ENCODE assay signal across 8 cellular contexts in the genomic region with DNA sequence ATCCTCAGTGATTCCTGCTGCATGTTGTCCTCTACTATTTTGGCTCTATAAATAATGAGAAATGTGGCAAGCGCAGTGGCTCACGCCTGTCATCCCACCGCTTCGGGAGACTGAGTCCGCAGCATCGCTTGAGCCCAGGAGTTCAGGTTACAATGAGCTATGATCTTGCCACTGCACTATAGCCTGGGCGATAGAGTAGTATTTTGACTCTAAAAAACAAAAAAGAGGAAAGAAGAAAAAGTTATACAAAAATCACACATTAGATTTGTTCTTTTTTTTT. TPM values are rescaled to one million over a fixed set of nuclear protein-coding genes. Genes with fewer than 3 reads are reported as not detected.
DNase-seq lines count a peak whose midpoint lies in the region; ATAC-seq, FAIRE-seq and TF ChIP-seq lines count a peak whose summit lies in the region.

No MANE protein-coding gene starts in this region.

- peak overlapping the region; percentile 61 for H3K27ac ChIP-seq in HepG2 (ENCODE audit: extremely low read length, insufficient read depth, low read length)
- peak overlapping the region; percentile 16 to 31 for H3K27ac ChIP-seq in testis

- H3K9me3 ChIP-seq in adipocyte (ENCODE audit: control insufficient read depth, low read length) (no peaks in the 10 kb centered on the region), HepG2 (ENCODE audit: low read length) (peaks cover 9% of the 10 kb centered on the region), testis (no peaks in the 10 kb centered on the region)

- H3K4me1 ChIP-seq in adipocyte (ENCODE audit: control insufficient read depth, insufficient read depth, low read length) = peaks cover 21% of the 10 kb centered on the region
- H3K4me1 ChIP-seq in HepG2 (ENCODE audit: insufficient read depth, low read length) = peaks cover 78% of the 10 kb centered on the region
- H3K4me1 ChIP-seq in testis = peaks cover 9% of the 10 kb centered on the region

- no peak for TF ChIP-seq EP300 in HepG2 (IDR thresholded peaks at IDR 0.05; ENCODE audit: low read depth in 2 of 2, low read length in 2 of 2)
- no peak for TF ChIP-seq EP300 in HepG2 (CRISPR knock-in tag; IDR thresholded peaks at IDR 0.05; ENCODE audit: borderline replicate concordance)

- H3K27me3 Mint-ChIP-seq in activated CD4-positive, alpha-beta T cell treated with anti-CD3 and anti-CD28 coated beads, Interleukin-2, amount 10 ng/mL, durations not matched to agents 24 days and 14 days = no peaks in the 10 kb centered on the region

- 96% methylated on average over 7 of the region's 7 CpGs for WGBS in HepG2 (ENCODE audit: low lambda C conversion rate)
- 63 to 69% methylated on average over 7 of the region's 7 CpGs for WGBS in testis, 2 donors

- peak overlapping the region; percentile 97 for H3K27ac Mint-ChIP-seq in activated CD4-positive, alpha-beta T cell treated with anti-CD3 and anti-CD28 coated beads, Interleukin-2, amount 10 ng/mL, durations not matched to agents 24 days and 14 days

- DNase-seq in activated CD4-positive, alpha-beta T cell treated with anti-CD3 and anti-CD28 coated beads, Interleukin-2, amount 10 ng/mL, durations not matched to agents 24 days and 14 days = no peak
- DNase-seq in activated CD4-positive, alpha-beta T cell treated with anti-CD3 and anti-CD28 coated beads for 1 hour = no peak
- no peak for DNase-seq in adipocyte (ENCODE audit: low read depth)
- no peak for DNase-seq in HepG2 (ENCODE audit: low spot score)
- no peak for DNase-seq in testis
- no peak for DNase-seq in NCI-H2107 treated with DMSO at 0.1 percent for 48 hours (lab: John Stamatoyannopoulos, UW; ENCODE audit: unreplicated experiment)
- DNase-seq in NK-92 (lab: John Stamatoyannopoulos, UW; ENCODE audit: unreplicated experiment) = no peak

- no peak overlapping the region for H3K4me2 ChIP-seq in HepG2 (ENCODE audit: low read depth, low read length)

- ATAC-seq in HepG2 (no peak), HG02798 (IDR thresholded peaks at IDR 0.05; ENCODE audit: poor library complexity, unreplicated experiment) (no peak)

- peak overlapping the region; percentile 100 for H3K4me3 Mint-ChIP-seq in activated CD4-positive, alpha-beta T cell treated with anti-CD3 and anti-CD28 coated beads, Interleukin-2, amount 10 ng/mL, durations not matched to agents 24 days and 14 days

- TSS peak; percentile 89 for BruUV-seq in HepG2 (replicated peaks; lab: Mats Ljungman, UMichigan)

- no peak overlapping the region for H2AFZ ChIP-seq in HepG2 (ENCODE audit: low read length)

- H4K20me1 ChIP-seq in HepG2 (ENCODE audit: insufficient read depth, low read length) = no peaks in the 10 kb centered on the region

- peaks cover 36% of the 10 kb centered on the region for H3K79me2 ChIP-seq in HepG2 (ENCODE audit: insufficient read depth, low read length)

- POLR2A ChIA-PET in HepG2 (lab: Yijun Ruan, JAX) = interaction anchor here (0.8 to 2.1 kb wide), 3 partner anchors 9 to 90 kb away, joined by 3 to 17 read pairs (median 4); no protein-coding TSS in a partner anchor

- TF ChIP-seq RAD21 in HepG2 (CRISPR knock-in tag; IDR thresholded peaks at IDR 0.05) = no peak

- H3K9ac ChIP-seq in adipocyte (ENCODE audit: low read length) (peak overlapping the region; percentile 87), HepG2 (ENCODE audit: insufficient read depth, low read depth, low read length) (no peak overlapping the region)

- no peaks in the 10 kb centered on the region for H3K9me3 Mint-ChIP-seq in activated CD4-positive, alpha-beta T cell treated with anti-CD3 and anti-CD28 coated beads, Interleukin-2, amount 10 ng/mL, durations not matched to agents 24 days and 14 days

- intact Hi-C loops in activated CD4-positive, alpha-beta T cell treated with anti-CD3 and anti-CD28 coated beads, Interleukin-2, amount 10 ng/mL, durations not matched to agents 24 days and 14 days (cut with micrococcal nuclease) = loop anchor here (1.0 to 10.0 kb wide), 7 partner anchors 20 to 562 kb away; a partner anchor contains a TSS
- intact Hi-C loops in HepG2 (cut with micrococcal nuclease; ENCODE audit: unreplicated experiment) = no loop called here
- intact Hi-C loops in testis (cut with DNase I; ENCODE audit: low total_unique reads) = no loop called here

- in situ Hi-C loops in HepG2 (cut with HindIII; ENCODE audit: extremely low pct_ligation_motif_present, low pct_unique_long_range_greater_than_20kb) = no loop called here

- TF ChIP-seq CTCF in HepG2 (CRISPR knock-in tag; IDR thresholded peaks at IDR 0.05) = no peak
- no peak for TF ChIP-seq CTCF in testis (IDR thresholded peaks at IDR 0.05)

- H3K4me1 Mint-ChIP-seq in activated CD4-positive, alpha-beta T cell treated with anti-CD3 and anti-CD28 coated beads, Interleukin-2, amount 10 ng/mL, durations not matched to agents 24 days and 14 days = peaks cover 46% of the 10 kb centered on the region

- H3K4me3 ChIP-seq in adipocyte (ENCODE audit: low read length) (peak overlapping the region; percentile 95), HepG2 (replicated peaks in 1 of 3; ENCODE audit: insufficient read depth in 1 of 3, low read depth in 2 of 3, low read length in 3 of 3) (no peak overlapping the region), testis (peak overlapping the region; percentile 79 to 88)

- FAIRE-seq in HepG2 (lab: Jason Lieb, UNC) = peak; percentile 30

- H3K27me3 ChIP-seq in adipocyte (replicated peaks; ENCODE audit: control insufficient read depth, insufficient read depth, low read length) (no peaks in the 10 kb centered on the region), HepG2 (ENCODE audit: control insufficient read depth in 1 of 2, insufficient read depth in 2 of 2, low read length in 2 of 2) (no peaks in the 10 kb centered on the region; a peak in 2 of 5 replicates), testis (no peaks in the 10 kb centered on the region)

- CTCF ChIA-PET in HepG2 (lab: Yijun Ruan, JAX; ENCODE audit: low intra/inter-chr PET ratio, low total read pairs) = interaction anchor here (0.7 kb wide), 1 partner anchor 20 kb away, joined by 3 read pairs; a partner anchor contains a TSS

- H3K36me3 Mint-ChIP-seq in activated CD4-positive, alpha-beta T cell treated with anti-CD3 and anti-CD28 coated beads, Interleukin-2, amount 10 ng/mL, durations not matched to agents 24 days and 14 days (ENCODE audit: low read depth) = peaks cover 36% of the 10 kb centered on the region

- no peak for TF ChIP-seq POLR2A in HepG2 (IDR thresholded peaks at IDR 0.05; ENCODE audit: insufficient read depth in 1 of 2, low read depth in 2 of 2, low read length in 2 of 2)
- TF ChIP-seq POLR2A in testis (IDR thresholded peaks at IDR 0.05) = no peak

- peaks cover 7% of the 10 kb centered on the region for H3K36me3 ChIP-seq in adipocyte (ENCODE audit: control insufficient read depth, insufficient read depth, low read length, severe bottlenecking)
- H3K36me3 ChIP-seq in HepG2 (replicated peaks in 1 of 2; ENCODE audit: control insufficient read depth in 1 of 2, insufficient read depth in 2 of 2, low read length in 2 of 2) = peaks cover 0 to 4% of the 10 kb centered on the region in 2 experiments; a peak in 2 of 5 replicates
- no peaks in the 10 kb centered on the region for H3K36me3 ChIP-seq in testis (ENCODE audit: low read depth, missing control alignments)

RNA-seq across cellular contexts. Expression of a gene that starts 0.8 kb away (rescaled TPM):
- total RNA-seq in activated CD4-positive, alpha-beta T cell treated with anti-CD3 and anti-CD28 coated beads, Interleukin-2, amount 10 ng/mL, durations not matched to agents 24 days and 14 days = 61.0 and 67.9 TPM in 2 replicates
- total RNA-seq in HepG2 (2016; rRNA removed; fragmentation: Illumina TruSeq; extraction: Trizol) (10.7 and 12.4 TPM in 2 replicates), testis (10 to 100 TPM; 32.8 to 34.2 TPM)
- total RNA-seq in HepG2 (2016; cell fraction: cytosol; rRNA removed; fragmentation: Illumina TruSeq; extraction: Trizol; ENCODE audit: low read depth) = 2.6 and 3.8 TPM in 2 replicates
- total RNA-seq in HepG2 (2016; cell fraction: insoluble cytoplasmic fraction; rRNA removed; fragmentation: Illumina TruSeq; extraction: Trizol) = 11.2 and 11.8 TPM in 2 replicates
- 11.4 and 14.2 TPM in 2 replicates for total RNA-seq in HepG2 (2016; cell fraction: membrane; rRNA removed; fragmentation: Illumina TruSeq; extraction: Trizol)
- 8.0 and 11.8 TPM in 2 replicates for total RNA-seq in HepG2 (2016; cell fraction: nucleus; rRNA removed; fragmentation: Illumina TruSeq; extraction: Trizol)
- polyA plus RNA-seq in HepG2 (2011; rRNA removed) (13.4 and 14.3 TPM in 2 replicates), testis (ENCODE audit: insufficient read depth, low read depth, low replicate concordance) (32.4 TPM)
- polyA plus RNA-seq in HepG2 (2011; cell fraction: cytosol; rRNA removed) = 9.3 and 10.2 TPM in 2 replicates
- polyA plus RNA-seq in HepG2 (2011; cell fraction: nucleus; rRNA removed) = 16.0 and 19.8 TPM in 2 replicates
- polyA plus RNA-seq in HepG2 (2012) = 13.1 and 13.9 TPM in 2 replicates
- polyA plus RNA-seq in HepG2 (2016; cell fraction: cytosol; fragmentation: Illumina TruSeq; extraction: Trizol; ENCODE audit: low read depth) = 2.3 TPM in 2 replicates
- polyA plus RNA-seq in HepG2 (2016; cell fraction: insoluble cytoplasmic fraction; fragmentation: Illumina TruSeq; extraction: Trizol; ENCODE audit: low read depth) = 14.4 and 18.0 TPM in 2 replicates
- polyA plus RNA-seq in HepG2 (2016; cell fraction: membrane; fragmentation: Illumina TruSeq; extraction: Trizol; ENCODE audit: low read depth) = 11.1 and 12.7 TPM in 2 replicates
- polyA plus RNA-seq in HepG2 (2016; cell fraction: nucleus; fragmentation: Illumina TruSeq; extraction: Trizol; ENCODE audit: insufficient read depth, low read depth) = 18.3 and 20.7 TPM in 2 replicates
- polyA minus RNA-seq in HepG2 (2011; rRNA and poly(A)+ RNA removed; ENCODE audit: low replicate concordance) = 12.6 and 66.8 TPM in 2 replicates
- polyA minus RNA-seq in HepG2 (2011; cell fraction: cytosol; rRNA and poly(A)+ RNA removed) = 4.2 and 6.0 TPM in 2 replicates
- polyA minus RNA-seq in HepG2 (2011; cell fraction: nucleus; rRNA and poly(A)+ RNA removed) = 5.8 and 9.9 TPM in 2 replicates

RNA-seq across cellular contexts. Expression of a gene that starts 19.7 kb away (rescaled TPM):
- 107 and 113 TPM in 2 replicates for total RNA-seq in activated CD4-positive, alpha-beta T cell treated with anti-CD3 and anti-CD28 coated beads, Interleukin-2, amount 10 ng/mL, durations not matched to agents 24 days and 14 days
- total RNA-seq in HepG2 (2016; rRNA removed; fragmentation: Illumina TruSeq; extraction: Trizol) (89.0 and 94.7 TPM in 2 replicates), testis (10 to 100 TPM; 38.1 to 47.0 TPM)
- total RNA-seq in HepG2 (2016; cell fraction: cytosol; rRNA removed; fragmentation: Illumina TruSeq; extraction: Trizol; ENCODE audit: low read depth) = 17.5 TPM in 2 replicates
- total RNA-seq in HepG2 (2016; cell fraction: insoluble cytoplasmic fraction; rRNA removed; fragmentation: Illumina TruSeq; extraction: Trizol) = 82.4 and 93.0 TPM in 2 replicates
- total RNA-seq in HepG2 (2016; cell fraction: membrane; rRNA removed; fragmentation: Illumina TruSeq; extraction: Trizol) = 27.4 and 27.7 TPM in 2 replicates
- total RNA-seq in HepG2 (2016; cell fraction: nucleus; rRNA removed; fragmentation: Illumina TruSeq; extraction: Trizol) = 33.3 and 36.6 TPM in 2 replicates
- polyA plus RNA-seq in HepG2 (2011; rRNA removed) (68.4 and 72.5 TPM in 2 replicates), testis (ENCODE audit: insufficient read depth, low read depth, low replicate concordance) (32.3 TPM)
- 86.5 and 119 TPM in 2 replicates for polyA plus RNA-seq in HepG2 (2011; cell fraction: cytosol; rRNA removed)
- polyA plus RNA-seq in HepG2 (2011; cell fraction: nucleus; rRNA removed) = 48.8 and 52.9 TPM in 2 replicates
- 33.5 and 43.4 TPM in 2 replicates for polyA plus RNA-seq in HepG2 (2012)
- 18.9 and 20.7 TPM in 2 replicates for polyA plus RNA-seq in HepG2 (2016; cell fraction: cytosol; fragmentation: Illumina TruSeq; extraction: Trizol; ENCODE audit: low read depth)
- polyA plus RNA-seq in HepG2 (2016; cell fraction: insoluble cytoplasmic fraction; fragmentation: Illumina TruSeq; extraction: Trizol; ENCODE audit: low read depth) = 86.3 and 93.3 TPM in 2 replicates
- polyA plus RNA-seq in HepG2 (2016; cell fraction: membrane; fragmentation: Illumina TruSeq; extraction: Trizol; ENCODE audit: low read depth) = 23.3 and 27.3 TPM in 2 replicates
- polyA plus RNA-seq in HepG2 (2016; cell fraction: nucleus; fragmentation: Illumina TruSeq; extraction: Trizol; ENCODE audit: insufficient read depth, low read depth) = 65.7 and 78.3 TPM in 2 replicates
- polyA minus RNA-seq in HepG2 (2011; rRNA and poly(A)+ RNA removed; ENCODE audit: low replicate concordance) = 42.8 and 60.1 TPM in 2 replicates
- polyA minus RNA-seq in HepG2 (2011; cell fraction: cytosol; rRNA and poly(A)+ RNA removed) = 14.4 and 17.2 TPM in 2 replicates
- polyA minus RNA-seq in HepG2 (2011; cell fraction: nucleus; rRNA and poly(A)+ RNA removed) = 15.6 and 15.8 TPM in 2 replicates

RNA-seq across cellular contexts. Expression of a gene that starts 39.8 kb away (rescaled TPM):
- total RNA-seq in activated CD4-positive, alpha-beta T cell treated with anti-CD3 and anti-CD28 coated beads, Interleukin-2, amount 10 ng/mL, durations not matched to agents 24 days and 14 days = 12.1 and 12.7 TPM in 2 replicates
- total RNA-seq in HepG2 (2016; rRNA removed; fragmentation: Illumina TruSeq; extraction: Trizol) (0.09 TPM in 1 of 2 replicates, not detected in the other), testis (1 to 10 TPM; 4.8 to 8.0 TPM)
- not detected in 2 replicates for total RNA-seq in HepG2 (2016; cell fraction: cytosol; rRNA removed; fragmentation: Illumina TruSeq; extraction: Trizol; ENCODE audit: low read depth)
- 0.15 TPM in 1 of 2 replicates, not detected in the other for total RNA-seq in HepG2 (2016; cell fraction: insoluble cytoplasmic fraction; rRNA removed; fragmentation: Illumina TruSeq; extraction: Trizol)
- not detected in 2 replicates for total RNA-seq in HepG2 (2016; cell fraction: membrane; rRNA removed; fragmentation: Illumina TruSeq; extraction: Trizol)
- total RNA-seq in HepG2 (2016; cell fraction: nucleus; rRNA removed; fragmentation: Illumina TruSeq; extraction: Trizol) = 0.13 TPM in 1 of 2 replicates, not detected in the other
- polyA plus RNA-seq in HepG2 (2011; rRNA removed) (0.14 and 0.20 TPM in 2 replicates), testis (ENCODE audit: insufficient read depth, low read depth, low replicate concordance) (7.7 TPM)
- polyA plus RNA-seq in HepG2 (2011; cell fraction: cytosol; rRNA removed) = 0.08 and 0.09 TPM in 2 replicates
- polyA plus RNA-seq in HepG2 (2011; cell fraction: nucleus; rRNA removed) = 0.21 and 0.61 TPM in 2 replicates
- 0.19 and 0.21 TPM in 2 replicates for polyA plus RNA-seq in HepG2 (2012)
- not detected in 2 replicates for polyA plus RNA-seq in HepG2 (2016; cell fraction: cytosol; fragmentation: Illumina TruSeq; extraction: Trizol; ENCODE audit: low read depth)
- 0.45 TPM in 1 of 2 replicates, not detected in the other for polyA plus RNA-seq in HepG2 (2016; cell fraction: insoluble cytoplasmic fraction; fragmentation: Illumina TruSeq; extraction: Trizol; ENCODE audit: low read depth)
- polyA plus RNA-seq in HepG2 (2016; cell fraction: membrane; fragmentation: Illumina TruSeq; extraction: Trizol; ENCODE audit: low read depth) = not detected in 2 replicates
- polyA plus RNA-seq in HepG2 (2016; cell fraction: nucleus; fragmentation: Illumina TruSeq; extraction: Trizol; ENCODE audit: insufficient read depth, low read depth) = 0.15 TPM in 1 of 2 replicates, not detected in the other
- polyA minus RNA-seq in HepG2 (2011; rRNA and poly(A)+ RNA removed; ENCODE audit: low replicate concordance) = 0.88 and 18.6 TPM in 2 replicates
- polyA minus RNA-seq in HepG2 (2011; cell fraction: cytosol; rRNA and poly(A)+ RNA removed) = not detected in 2 replicates
- polyA minus RNA-seq in HepG2 (2011; cell fraction: nucleus; rRNA and poly(A)+ RNA removed) = 0.39 TPM in 1 of 2 replicates, not detected in the other

RNA-seq across cellular contexts. Expression of a gene that starts 48.8 kb away (rescaled TPM):
- total RNA-seq in activated CD4-positive, alpha-beta T cell treated with anti-CD3 and anti-CD28 coated beads, Interleukin-2, amount 10 ng/mL, durations not matched to agents 24 days and 14 days = 1.9 and 2.3 TPM in 2 replicates
- 0.62 TPM in 1 of 2 replicates, not detected in the other for total RNA-seq in HepG2 (2016; rRNA removed; fragmentation: Illumina TruSeq; extraction: Trizol)
- not detected in 2 replicates for total RNA-seq in HepG2 (2016; cell fraction: cytosol; rRNA removed; fragmentation: Illumina TruSeq; extraction: Trizol; ENCODE audit: low read depth)
- 0.32 TPM in 1 of 2 replicates, not detected in the other for total RNA-seq in HepG2 (2016; cell fraction: insoluble cytoplasmic fraction; rRNA removed; fragmentation: Illumina TruSeq; extraction: Trizol)
- total RNA-seq in HepG2 (2016; cell fraction: membrane; rRNA removed; fragmentation: Illumina TruSeq; extraction: Trizol) = not detected in 2 replicates
- 1.1 and 1.5 TPM in 2 replicates for total RNA-seq in HepG2 (2016; cell fraction: nucleus; rRNA removed; fragmentation: Illumina TruSeq; extraction: Trizol)
- polyA plus RNA-seq in HepG2 (2011; rRNA removed) = 1.4 and 1.6 TPM in 2 replicates
- 0.29 and 0.40 TPM in 2 replicates for polyA plus RNA-seq in HepG2 (2011; cell fraction: cytosol; rRNA removed)
- polyA plus RNA-seq in HepG2 (2011; cell fraction: nucleus; rRNA removed) = 9.8 and 12.1 TPM in 2 replicates
- 1.3 TPM in 2 replicates for polyA plus RNA-seq in HepG2 (2012)
- not detected in 2 replicates for polyA plus RNA-seq in HepG2 (2016; cell fraction: cytosol; fragmentation: Illumina TruSeq; extraction: Trizol; ENCODE audit: low read depth)
- polyA plus RNA-seq in HepG2 (2016; cell fraction: insoluble cytoplasmic fraction; fragmentation: Illumina TruSeq; extraction: Trizol; ENCODE audit: low read depth) = 0.29 TPM in 1 of 2 replicates, not detected in the other
- not detected in 2 replicates for polyA plus RNA-seq in HepG2 (2016; cell fraction: membrane; fragmentation: Illumina TruSeq; extraction: Trizol; ENCODE audit: low read depth)
- polyA plus RNA-seq in HepG2 (2016; cell fraction: nucleus; fragmentation: Illumina TruSeq; extraction: Trizol; ENCODE audit: insufficient read depth, low read depth) = 2.1 TPM in 2 replicates
- polyA minus RNA-seq in HepG2 (2011; rRNA and poly(A)+ RNA removed; ENCODE audit: low replicate concordance) = 1.4 and 2.2 TPM in 2 replicates
- not detected in 2 replicates for polyA minus RNA-seq in HepG2 (2011; cell fraction: cytosol; rRNA and poly(A)+ RNA removed)
- polyA minus RNA-seq in HepG2 (2011; cell fraction: nucleus; rRNA and poly(A)+ RNA removed) = 1.9 and 2.0 TPM in 2 replicates
- 1 to 10 TPM; 1.1 to 1.5 TPM for total RNA-seq in testis
- not detected for polyA plus RNA-seq in testis (ENCODE audit: insufficient read depth, low read depth, low replicate concordance)

RNA-seq across cellular contexts. Expression of a gene that starts 54.7 kb away (rescaled TPM):
- total RNA-seq in activated CD4-positive, alpha-beta T cell treated with anti-CD3 and anti-CD28 coated beads, Interleukin-2, amount 10 ng/mL, durations not matched to agents 24 days and 14 days = 4.2 and 4.6 TPM in 2 replicates
- 0.14 and 0.82 TPM in 2 replicates for total RNA-seq in HepG2 (2016; rRNA removed; fragmentation: Illumina TruSeq; extraction: Trizol)
- 0.26 TPM in 1 of 2 replicates, not detected in the other for total RNA-seq in HepG2 (2016; cell fraction: cytosol; rRNA removed; fragmentation: Illumina TruSeq; extraction: Trizol; ENCODE audit: low read depth)
- total RNA-seq in HepG2 (2016; cell fraction: insoluble cytoplasmic fraction; rRNA removed; fragmentation: Illumina TruSeq; extraction: Trizol) = 0.10 and 0.71 TPM in 2 replicates
- 0.34 and 0.43 TPM in 2 replicates for total RNA-seq in HepG2 (2016; cell fraction: membrane; rRNA removed; fragmentation: Illumina TruSeq; extraction: Trizol)
- total RNA-seq in HepG2 (2016; cell fraction: nucleus; rRNA removed; fragmentation: Illumina TruSeq; extraction: Trizol) = 1.0 and 1.1 TPM in 2 replicates
- 1.4 and 2.0 TPM in 2 replicates for polyA plus RNA-seq in HepG2 (2011; rRNA removed)
- 0.21 and 0.47 TPM in 2 replicates for polyA plus RNA-seq in HepG2 (2011; cell fraction: cytosol; rRNA removed)
- 25.1 and 43.0 TPM in 2 replicates for polyA plus RNA-seq in HepG2 (2011; cell fraction: nucleus; rRNA removed)
- 2.4 and 4.5 TPM in 2 replicates for polyA plus RNA-seq in HepG2 (2012)
- polyA plus RNA-seq in HepG2 (2016; cell fraction: cytosol; fragmentation: Illumina TruSeq; extraction: Trizol; ENCODE audit: low read depth) = 0.09 and 0.17 TPM in 2 replicates
- polyA plus RNA-seq in HepG2 (2016; cell fraction: insoluble cytoplasmic fraction; fragmentation: Illumina TruSeq; extraction: Trizol; ENCODE audit: low read depth) = 0.32 and 0.57 TPM in 2 replicates
- polyA plus RNA-seq in HepG2 (2016; cell fraction: membrane; fragmentation: Illumina TruSeq; extraction: Trizol; ENCODE audit: low read depth) = 0.24 and 0.26 TPM in 2 replicates
- 3.7 and 4.1 TPM in 2 replicates for polyA plus RNA-seq in HepG2 (2016; cell fraction: nucleus; fragmentation: Illumina TruSeq; extraction: Trizol; ENCODE audit: insufficient read depth, low read depth)
- polyA minus RNA-seq in HepG2 (2011; rRNA and poly(A)+ RNA removed; ENCODE audit: low replicate concordance) = 0.98 and 1.0 TPM in 2 replicates
- polyA minus RNA-seq in HepG2 (2011; cell fraction: cytosol; rRNA and poly(A)+ RNA removed) = 0.59 and 1.9 TPM in 2 replicates
- polyA minus RNA-seq in HepG2 (2011; cell fraction: nucleus; rRNA and poly(A)+ RNA removed) = 1.9 and 2.4 TPM in 2 replicates
- total RNA-seq in testis = 10 to 100 TPM in 1 of 2 donors, 1 to 10 TPM in 1; 8.0 to 10.5 TPM
- polyA plus RNA-seq in testis (ENCODE audit: insufficient read depth, low read depth, low replicate concordance) = 3.6 TPM

Comparison
In these comparisons a context has a peak if more than half of its experiments do, and no peak if none do; other contexts are left out.
1. H3K4me3 ChIP-seq: peak in adipocyte (single experiment) and testis (2 of 2); none in HepG2 (0 of 3).